1 cellular context compared by ENCODE assay signal in genomic region chr9:131601683-131602181, GRCh38.
TF ChIP-seq lines count a peak whose summit lies in the region.

No MANE protein-coding gene starts in this region.

TF ChIP-seq in HepG2, 621 proteins besides CTCF, POLR2A, EP300 and RAD21 (continued from another document and continues in another):
- TF ChIP-seq RFXANK (CRISPR knock-in tag; IDR thresholded peaks at IDR 0.05) (no peak), NR1H2 (CRISPR knock-in tag; IDR thresholded peaks at IDR 0.05; ENCODE audit: borderline replicate concordance, low read depth) (no peak), HBP1 (CRISPR knock-in tag; IDR thresholded peaks at IDR 0.05; ENCODE audit: low read depth) (no peak), IKZF5 (CRISPR knock-in tag; IDR thresholded peaks at IDR 0.05) (peak; percentile 66), ZKSCAN5 (CRISPR knock-in tag; IDR thresholded peaks at IDR 0.05) (no peak), ZNF644 (CRISPR knock-in tag; IDR thresholded peaks at IDR 0.05; ENCODE audit: low read depth) (no peak), MLX (CRISPR knock-in tag; IDR thresholded peaks at IDR 0.05) (no peak), THRA (CRISPR knock-in tag; IDR thresholded peaks at IDR 0.05; ENCODE audit: borderline replicate concordance) (no peak), ZIK1 (CRISPR knock-in tag; IDR thresholded peaks at IDR 0.05; ENCODE audit: borderline replicate concordance, low read depth) (no peak), ATF6 (CRISPR knock-in tag; conservative IDR thresholded peaks at IDR 0.05) (no peak), GTF2F1 (IDR thresholded peaks at IDR 0.05; ENCODE audit: low read length) (no peak), MTA3 (CRISPR knock-in tag; IDR thresholded peaks at IDR 0.05) (no peak), HOXA9 (CRISPR knock-in tag; IDR thresholded peaks at IDR 0.05; ENCODE audit: borderline replicate concordance) (no peak), ZSCAN9 (CRISPR knock-in tag; IDR thresholded peaks at IDR 0.05; ENCODE audit: borderline replicate concordance) (no peak; the same call in 1 of the 2 replicates), MTA1 (CRISPR knock-in tag; IDR thresholded peaks at IDR 0.05; ENCODE audit: borderline replicate concordance) (peak; percentile 77), U2AF1 (optimal IDR thresholded peaks at IDR 0.05; ENCODE audit: low read depth, low read length) (no peak), E2F2 (CRISPR knock-in tag; IDR thresholded peaks at IDR 0.05; ENCODE audit: borderline replicate concordance) (no peak), MLLT10 (CRISPR knock-in tag; IDR thresholded peaks at IDR 0.05) (no peak), MIER3 (CRISPR knock-in tag; IDR thresholded peaks at IDR 0.05; ENCODE audit: borderline replicate concordance) (no peak), ZNF678 (CRISPR knock-in tag; IDR thresholded peaks at IDR 0.05) (no peak), ZNF710 (CRISPR knock-in tag; IDR thresholded peaks at IDR 0.05; ENCODE audit: borderline replicate concordance) (peak; percentile 97), ZNF687 (CRISPR knock-in tag; IDR thresholded peaks at IDR 0.05) (peak; percentile 91), ERF (CRISPR knock-in tag; IDR thresholded peaks at IDR 0.05) (no peak; the same call in 1 of the 2 replicates), RBM39 (IDR thresholded peaks at IDR 0.05; ENCODE audit: low read depth, low read length, poor library complexity, severe bottlenecking) (no peak), ZNF737 (CRISPR knock-in tag; IDR thresholded peaks at IDR 0.05; ENCODE audit: borderline replicate concordance) (no peak), YEATS4 (CRISPR knock-in tag; IDR thresholded peaks at IDR 0.05; ENCODE audit: borderline replicate concordance) (peak; percentile 72; the same call in 1 of the 2 replicates), NFYB (CRISPR knock-in tag; IDR thresholded peaks at IDR 0.05) (no peak; the same call in 1 of the 2 replicates), KDM5A (IDR thresholded peaks at IDR 0.05; ENCODE audit: borderline replicate concordance, low read length) (no peak), POLR2AphosphoS5 (IDR thresholded peaks at IDR 0.05; ENCODE audit: low read depth, low read length) (no peak), DR1 (CRISPR knock-in tag; IDR thresholded peaks at IDR 0.05) (no peak), ZNF776 (CRISPR knock-in tag; IDR thresholded peaks at IDR 0.05) (no peak), TARDBP (CRISPR knock-in tag; IDR thresholded peaks at IDR 0.05) (no peak), XBP1 (CRISPR knock-in tag; IDR thresholded peaks at IDR 0.05) (no peak), ZNF567 (CRISPR knock-in tag; IDR thresholded peaks at IDR 0.05; ENCODE audit: borderline replicate concordance) (no peak), ZNF629 (CRISPR knock-in tag; conservative IDR thresholded peaks at IDR 0.05) (0 out of 2 replicates have a peak, but pooled peaks have one; percentile 49), ZFP1 (CRISPR knock-in tag; IDR thresholded peaks at IDR 0.05) (no peak), RARA (CRISPR knock-in tag; IDR thresholded peaks at IDR 0.05) (peak; percentile 86), ETS1 (CRISPR knock-in tag; IDR thresholded peaks at IDR 0.05) (no peak), ATF7-NPFF (CRISPR knock-in tag; IDR thresholded peaks at IDR 0.05; ENCODE audit: low read depth) (no peak), AKNA (CRISPR knock-in tag; IDR thresholded peaks at IDR 0.05; ENCODE audit: borderline replicate concordance) (0 out of 2 replicates have a peak, but pooled peaks have one; percentile 20), XRCC5 (optimal IDR thresholded peaks at IDR 0.05; ENCODE audit: low read length) (no peak), NFRKB (IDR thresholded peaks at IDR 0.05) (no peak), ZNF10 (CRISPR knock-in tag; IDR thresholded peaks at IDR 0.05; ENCODE audit: borderline replicate concordance, low read depth) (no peak)
